8 cellular contexts compared by ENCODE assay signal in the genomic region with DNA sequence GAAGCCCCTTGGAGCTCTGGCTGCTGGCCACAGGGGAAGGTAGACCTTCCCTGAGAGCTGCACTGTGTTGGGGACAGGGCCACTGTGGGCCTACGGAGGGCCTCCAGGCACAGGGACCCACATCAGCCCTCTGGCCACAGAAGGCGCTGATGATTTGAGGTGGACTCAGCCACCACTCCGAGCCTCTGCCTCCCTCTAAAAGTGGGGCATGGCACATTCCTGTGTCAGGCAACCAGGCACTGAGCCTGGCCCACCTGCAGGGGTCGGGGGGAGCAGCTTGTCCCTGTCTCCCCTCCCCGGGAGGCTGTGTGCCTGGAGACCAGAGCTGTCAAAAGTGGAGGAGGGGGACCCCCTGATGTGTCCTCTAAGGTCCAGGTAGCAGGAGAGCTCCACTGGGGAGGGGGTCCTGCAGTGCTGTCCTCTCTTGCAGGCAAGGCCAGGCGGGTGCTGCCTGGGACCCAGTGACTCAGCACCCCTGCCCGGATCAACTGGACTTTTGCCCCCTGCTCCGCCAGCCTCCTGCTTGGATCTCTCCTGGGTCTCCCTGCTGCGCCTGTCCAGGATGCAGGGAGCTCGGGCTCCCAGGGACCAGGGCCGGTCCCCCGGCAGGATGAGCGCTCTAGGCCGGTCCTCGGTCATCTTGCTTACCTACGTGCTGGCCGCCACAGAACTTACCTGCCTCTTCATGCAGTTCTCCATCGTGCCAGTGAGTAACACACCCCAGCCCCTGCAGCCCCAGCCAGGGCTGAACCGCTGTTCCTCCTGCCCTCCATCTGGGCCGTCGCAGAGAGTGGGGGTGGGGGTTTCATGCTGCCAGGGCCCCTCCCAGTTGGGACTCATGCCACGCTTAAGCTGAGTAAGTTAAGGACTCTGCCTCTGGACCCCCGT. TPM values are rescaled to one million over a fixed set of nuclear protein-coding genes. Genes with fewer than 3 reads are reported as not detected.
DNase-seq lines count a peak whose midpoint lies in the region; ATAC-seq and TF ChIP-seq lines count a peak whose summit lies in the region.

No MANE protein-coding gene starts in this region.

- no peaks in the 10 kb centered on the region for H3K9me3 Mint-ChIP-seq in activated CD4-positive, alpha-beta T cell treated with anti-CD3 and anti-CD28 coated beads for 36 hours (ENCODE audit: low read depth)

- H3K36me3 Mint-ChIP-seq in activated CD4-positive, alpha-beta T cell treated with anti-CD3 and anti-CD28 coated beads for 36 hours (ENCODE audit: low read depth), result peaks cover 12% of the 10 kb centered on the region

- H3K9ac ChIP-seq in stomach smooth muscle (ENCODE audit: low read length in 2 of 2), result no peak overlapping the region

- intact Hi-C loops in activated CD4-positive, alpha-beta T cell treated with anti-CD3 and anti-CD28 coated beads for 36 hours (cut with DNase I, micrococcal nuclease), result loop anchor here (1.0 kb wide), 8 partner anchors 11 to 519 kb away; partner anchors contain the start of genes CARS1 (in 1 of the 2), CDKN1C (in 1 of the 2), NAP1L4 (in 1 of the 2) and PHLDA2 (in 1 of the 2)
- intact Hi-C loops in posterior cingulate gyrus (cut with DNase I), result no loop called here

- H3K27ac Mint-ChIP-seq in activated CD4-positive, alpha-beta T cell treated with anti-CD3 and anti-CD28 coated beads for 36 hours, result peak overlapping the region; percentile 22

- peak overlapping the region; percentile 64 for H3K4me3 Mint-ChIP-seq in activated CD4-positive, alpha-beta T cell treated with anti-CD3 and anti-CD28 coated beads for 36 hours

- peaks cover 5 to 8% of the 10 kb centered on the region in 2 donors for H3K27me3 ChIP-seq in stomach smooth muscle (ENCODE audit: control insufficient read depth in 1 of 2, insufficient read depth in 2 of 2, low read length in 2 of 2)

- POLR2A ChIA-PET in activated CD4-positive, alpha-beta T cell treated with anti-CD3 and anti-CD28 coated beads for 36 hours (lab: Charles Lee), result no interaction called here

- H3K9me3 ChIP-seq in stomach smooth muscle (ENCODE audit: control insufficient read depth in 2 of 2, low read length in 2 of 2), result peaks cover 0 to 7% of the 10 kb centered on the region in 2 donors

- no peak for ATAC-seq in activated CD4-positive, alpha-beta T cell treated with anti-CD3 and anti-CD28 coated beads for 36 hours
- no peak for ATAC-seq in HG03565 (IDR thresholded peaks at IDR 0.05; ENCODE audit: unreplicated experiment)

- H3K4me3 ChIP-seq in WI38 (ENCODE audit: low read depth, low read length), result peak overlapping the region; percentile 72
- H3K4me3 ChIP-seq in stomach smooth muscle (ENCODE audit: low read length in 2 of 2), result peak overlapping the region; percentile 56 to 79

- no peak for DNase-seq in activated CD4-positive, alpha-beta T cell treated with anti-CD3 and anti-CD28 coated beads for 36 hours
- no peak for DNase-seq in activated CD4-positive, alpha-beta T cell treated with anti-CD3 and anti-CD28 coated beads for 4 hours
- DNase-seq in iPS-NIHi11 (ENCODE audit: low spot score), result peak; percentile 14
- DNase-seq in posterior cingulate gyrus, result no peak
- DNase-seq in stimulated activated CD8-positive, alpha-beta memory T cell treated with anti-CD3 and anti-CD28 coated beads, Interleukin-4, amount 100 ng/mL, for 48 hours, result no peak

- peaks cover 31% of the 10 kb centered on the region for H3K4me1 ChIP-seq in stomach smooth muscle (ENCODE audit: control insufficient read depth, insufficient read depth, low read length)

- no peak for TF ChIP-seq CTCF in WI38 (IDR thresholded peaks at IDR 0.05; ENCODE audit: low read depth, low read length)

- no peak overlapping the region for H3K27ac ChIP-seq in stomach smooth muscle (ENCODE audit: low read length)

- peaks cover 30% of the 10 kb centered on the region for H3K4me1 Mint-ChIP-seq in activated CD4-positive, alpha-beta T cell treated with anti-CD3 and anti-CD28 coated beads for 36 hours

- no peaks in the 10 kb centered on the region for H3K36me3 ChIP-seq in stomach smooth muscle (ENCODE audit: control insufficient read depth in 2 of 2, insufficient read depth in 2 of 2, low read length in 2 of 2)

- H3K27me3 Mint-ChIP-seq in activated CD4-positive, alpha-beta T cell treated with anti-CD3 and anti-CD28 coated beads for 36 hours, result no peaks in the 10 kb centered on the region

- CTCF ChIA-PET in activated CD4-positive, alpha-beta T cell treated with anti-CD3 and anti-CD28 coated beads for 36 hours (lab: Charles Lee), result interaction anchor here (1.0 to 4.3 kb wide), 5 partner anchors 11 to 370 kb away, joined by 3 to 28 read pairs (median 6); partner anchors contain the start of gene PHLDA2

RNA-seq across cellular contexts. Expression of gene CDKN1C, which starts 17.5 kb away (rescaled TPM):
- total RNA-seq in activated CD4-positive, alpha-beta T cell treated with anti-CD3 and anti-CD28 coated beads for 36 hours, result under 1 TPM; 0.21 to 0.53 TPM

RNA-seq across cellular contexts. Expression of gene PHLDA2, which starts 26.2 kb away (rescaled TPM):
- total RNA-seq in activated CD4-positive, alpha-beta T cell treated with anti-CD3 and anti-CD28 coated beads for 36 hours, result 1 to 10 TPM; 3.1 to 3.7 TPM
